Comparison of ENCODE assay signal across 8 cellular contexts in genomic region chr3:41202075-41202833, GRCh38. TPM values are rescaled to one million over a fixed set of nuclear protein-coding genes. Genes with fewer than 3 reads are reported as not detected.
A peak's percentile ranks its signal among the peaks of the same experiment; 100 is the strongest.
DNase-seq lines count a peak whose midpoint lies in the region; ATAC-seq, FAIRE-seq and TF ChIP-seq lines count a peak whose summit lies in the region.

No MANE protein-coding gene starts in this region.

- TF ChIP-seq EP300 in HepG2 (IDR thresholded peaks at IDR 0.05; ENCODE audit: low read depth in 2 of 2, low read length in 2 of 2), result no peak
- no peak for TF ChIP-seq EP300 in HepG2 (CRISPR knock-in tag; IDR thresholded peaks at IDR 0.05; ENCODE audit: borderline replicate concordance)
- TF ChIP-seq EP300 in tibial nerve (IDR thresholded peaks at IDR 0.05), result no peak

- in situ Hi-C loops in HepG2 (cut with HindIII; ENCODE audit: extremely low pct_ligation_motif_present, low pct_unique_long_range_greater_than_20kb), result loop anchor here (25.0 kb wide), 1 partner anchor 615 kb away; no protein-coding TSS in a partner anchor

- H3K4me1 ChIP-seq in adipocyte (ENCODE audit: control insufficient read depth, insufficient read depth, low read length), result peaks cover 45% of the 10 kb centered on the region
- peaks cover 57% of the 10 kb centered on the region for H3K4me1 ChIP-seq in HepG2 (ENCODE audit: insufficient read depth, low read length)
- peaks cover 0 to 58% (median 39%) of the 10 kb centered on the region in 4 donors for H3K4me1 ChIP-seq in tibial nerve

- no peaks in the 10 kb centered on the region for H3K9me3 Mint-ChIP-seq in activated naive CD4-positive, alpha-beta T cell treated with anti-CD3 and anti-CD28 coated beads for 36 hours
- no peaks in the 10 kb centered on the region for H3K9me3 Mint-ChIP-seq in activated naive CD4-positive, alpha-beta T cell treated with anti-CD3 and anti-CD28 coated beads, Interleukin-2, amount 50 U/mL, for 72 hours

- CTCF ChIA-PET in activated naive CD4-positive, alpha-beta T cell treated with anti-CD3 and anti-CD28 coated beads for 36 hours (lab: Charles Lee), result interaction anchor here (0.6 to 1.2 kb wide), 8 partner anchors 10 to 1700 kb away, joined by 3 to 5 read pairs (median 4); no protein-coding TSS in a partner anchor
- CTCF ChIA-PET in HepG2 (lab: Yijun Ruan, JAX; ENCODE audit: low intra/inter-chr PET ratio, low total read pairs), result no interaction called here

- TF ChIP-seq POLR2A in HepG2 (IDR thresholded peaks at IDR 0.05; ENCODE audit: insufficient read depth in 1 of 2, low read depth in 2 of 2, low read length in 2 of 2), result no peak
- no peak for TF ChIP-seq POLR2A in tibial nerve (IDR thresholded peaks at IDR 0.05)

- H3K27me3 Mint-ChIP-seq in activated naive CD4-positive, alpha-beta T cell treated with anti-CD3 and anti-CD28 coated beads for 36 hours (ENCODE audit: low read depth), result no peaks in the 10 kb centered on the region

- WGBS in HepG2 (ENCODE audit: low lambda C conversion rate), result 4% methylated on average over 5 of the region's 5 CpGs
- 38 to 42% methylated on average over 5 of the region's 5 CpGs for WGBS in tibial nerve, 2 donors

- H3K9me3 ChIP-seq in adipocyte (ENCODE audit: control insufficient read depth, low read length) (no peaks in the 10 kb centered on the region), HepG2 (ENCODE audit: low read length) (no peaks in the 10 kb centered on the region), tibial nerve (no peaks in the 10 kb centered on the region)

- peaks cover 55% of the 10 kb centered on the region for H3K4me1 Mint-ChIP-seq in activated naive CD4-positive, alpha-beta T cell treated with anti-CD3 and anti-CD28 coated beads for 36 hours (ENCODE audit: low read depth)

- H3K4me3 ChIP-seq in adipocyte (ENCODE audit: low read length) (peak overlapping the region; percentile 89), HepG2 (replicated peaks in 1 of 3; ENCODE audit: insufficient read depth in 1 of 3, low read depth in 2 of 3, low read length in 3 of 3) (peak overlapping the region; percentile 98 to 100 (median 99)), tibial nerve (peak overlapping the region in 2 of 4 donors; percentile 14 to 68)

- peak overlapping the region; percentile 13 for H3K27ac Mint-ChIP-seq in activated naive CD4-positive, alpha-beta T cell treated with anti-CD3 and anti-CD28 coated beads for 36 hours
- peak overlapping the region in 1 of 2 donors; percentile 90 for H3K27ac Mint-ChIP-seq in activated naive CD4-positive, alpha-beta T cell treated with anti-CD3 and anti-CD28 coated beads, Interleukin-2, amount 50 U/mL, for 72 hours

- H3K4me3 Mint-ChIP-seq in activated naive CD4-positive, alpha-beta T cell treated with anti-CD3 and anti-CD28 coated beads for 36 hours, result peak overlapping the region; percentile 79

- ATAC-seq in activated naive CD4-positive, alpha-beta T cell treated with anti-CD3 and anti-CD28 coated beads, Interleukin-2, amount 50 U/mL, for 72 hours, result no peak
- ATAC-seq in HepG2 (no peak), GM21717 (IDR thresholded peaks at IDR 0.05; ENCODE audit: unreplicated experiment) (no peak), HG03025 (IDR thresholded peaks at IDR 0.05; ENCODE audit: low FRiP score, unreplicated experiment) (no peak)

- no peak for TF ChIP-seq CTCF in HepG2 (CRISPR knock-in tag; IDR thresholded peaks at IDR 0.05)
- no peak for TF ChIP-seq CTCF in tibial nerve (IDR thresholded peaks at IDR 0.05)

- intact Hi-C loops in activated naive CD4-positive, alpha-beta T cell treated with anti-CD3 and anti-CD28 coated beads for 36 hours (cut with micrococcal nuclease), result loop anchor here (5.0 to 10.0 kb wide), 6 partner anchors 35 to 1183 kb away; no protein-coding TSS in a partner anchor
- intact Hi-C loops in HepG2 (cut with micrococcal nuclease; ENCODE audit: unreplicated experiment), result loop anchor here (5.0 kb wide), 1 partner anchor 75 kb away; no protein-coding TSS in a partner anchor

- H4K20me1 ChIP-seq in HepG2 (ENCODE audit: insufficient read depth, low read length), result peaks cover 73% of the 10 kb centered on the region

- no peak for DNase-seq in activated naive CD4-positive, alpha-beta T cell treated with anti-CD3 and anti-CD28 coated beads for 36 hours
- no peak for DNase-seq in activated naive CD4-positive, alpha-beta T cell treated with anti-CD3 and anti-CD28 coated beads, Interleukin-2, amount 50 U/mL, for 72 hours (ENCODE audit: low spot score in 2 of 2)
- DNase-seq in adipocyte (ENCODE audit: low read depth) (no peak), HepG2 (ENCODE audit: low spot score) (peak; percentile 37), tibial nerve (ENCODE audit: low spot score in 2 of 2) (no peak), NCI-H2029 treated with DMSO at 0.1 percent for 48 hours (lab: John Stamatoyannopoulos, UW) (no peak)

- TF ChIP-seq RAD21 in HepG2 (CRISPR knock-in tag; IDR thresholded peaks at IDR 0.05), result no peak

- H2AFZ ChIP-seq in HepG2 (ENCODE audit: low read length), result no peak overlapping the region

- peak overlapping the region; percentile 82 for H3K9ac ChIP-seq in adipocyte (ENCODE audit: low read length)
- H3K9ac ChIP-seq in HepG2 (ENCODE audit: insufficient read depth, low read depth, low read length), result peak overlapping the region; percentile 84

- peaks cover 1% of the 10 kb centered on the region for H3K36me3 Mint-ChIP-seq in activated naive CD4-positive, alpha-beta T cell treated with anti-CD3 and anti-CD28 coated beads for 36 hours (ENCODE audit: low read depth)
- H3K36me3 Mint-ChIP-seq in activated naive CD4-positive, alpha-beta T cell treated with anti-CD3 and anti-CD28 coated beads, Interleukin-2, amount 50 U/mL, for 72 hours, result peaks cover 12 to 15% of the 10 kb centered on the region in 2 donors

- peak overlapping the region; percentile 69 for H3K27ac ChIP-seq in HepG2 (ENCODE audit: extremely low read length, insufficient read depth, low read length)
- H3K27ac ChIP-seq in tibial nerve, result peak overlapping the region in 3 of 4 donors; percentile 38 to 98 (median 95)

- peak overlapping the region; percentile 87 for H3K4me2 ChIP-seq in HepG2 (ENCODE audit: low read depth, low read length)

- BruUV-seq in HepG2 (replicated peaks; lab: Mats Ljungman, UMichigan), result no TSS peak

- FAIRE-seq in HepG2 (lab: Jason Lieb, UNC), result no peak

- POLR2A ChIA-PET in HepG2 (lab: Yijun Ruan, JAX), result no interaction called here

- H3K36me3 ChIP-seq in adipocyte (ENCODE audit: control insufficient read depth, insufficient read depth, low read length, severe bottlenecking) (no peaks in the 10 kb centered on the region), HepG2 (replicated peaks in 1 of 2; ENCODE audit: control insufficient read depth in 1 of 2, insufficient read depth in 2 of 2, low read length in 2 of 2) (no peaks in the 10 kb centered on the region), tibial nerve (no peaks in the 10 kb centered on the region)

- H3K79me2 ChIP-seq in HepG2 (ENCODE audit: insufficient read depth, low read length), result peaks cover 83% of the 10 kb centered on the region

- H3K27me3 ChIP-seq in adipocyte (replicated peaks; ENCODE audit: control insufficient read depth, insufficient read depth, low read length) (no peaks in the 10 kb centered on the region), HepG2 (ENCODE audit: control insufficient read depth in 1 of 2, insufficient read depth in 2 of 2, low read length in 2 of 2) (no peaks in the 10 kb centered on the region; a peak in 1 of 5 replicates), tibial nerve (no peaks in the 10 kb centered on the region)

TF ChIP-seq in HepG2, 621 proteins besides CTCF, POLR2A, EP300 and RAD21 (continues in another document):
- TF ChIP-seq TCF7 (IDR thresholded peaks at IDR 0.05; ENCODE audit: low read depth) (0 out of 2 replicates have a peak, but pooled peaks have one; percentile 22), ONECUT2 (CRISPR knock-in tag; IDR thresholded peaks at IDR 0.05) (peak; percentile 69), TARDBP (CRISPR knock-in tag; IDR thresholded peaks at IDR 0.05) (0 out of 2 replicates have a peak, but pooled peaks have one; percentile 0), RBFOX2 (IDR thresholded peaks at IDR 0.05; ENCODE audit: low read depth, low read length) (peak; percentile 54; the same call in 1 of the 2 replicates), HNF4A (CRISPR knock-in tag; IDR thresholded peaks at IDR 0.05) (peak; percentile 67), THAP11 (CRISPR knock-in tag; IDR thresholded peaks at IDR 0.05) (no peak), ATF1 (CRISPR knock-in tag; IDR thresholded peaks at IDR 0.05) (peak; percentile 24; the same call in 1 of the 2 replicates), ZNF567 (CRISPR knock-in tag; IDR thresholded peaks at IDR 0.05; ENCODE audit: borderline replicate concordance) (no peak), ZSCAN21 (CRISPR knock-in tag; IDR thresholded peaks at IDR 0.05; ENCODE audit: borderline replicate concordance) (no peak)

RNA-seq across cellular contexts. Expression of gene CTNNB1, which starts 2.9 kb away (rescaled TPM):
- 100 to 1,000 TPM; 106 to 115 TPM for total RNA-seq in activated naive CD4-positive, alpha-beta T cell treated with anti-CD3 and anti-CD28 coated beads for 36 hours
- 100 to 1,000 TPM; 125 to 138 TPM for total RNA-seq in activated naive CD4-positive, alpha-beta T cell treated with anti-CD3 and anti-CD28 coated beads, Interleukin-2, amount 50 U/mL, for 72 hours
- total RNA-seq in HepG2 (2016; rRNA removed; fragmentation: Illumina TruSeq; extraction: Trizol) (489 and 700 TPM in 2 replicates), tibial nerve (100 to 1,000 TPM; 411 to 548 (median 505) TPM)
- total RNA-seq in HepG2 (2016; cell fraction: cytosol; rRNA removed; fragmentation: Illumina TruSeq; extraction: Trizol; ENCODE audit: low read depth), result 50.2 and 54.9 TPM in 2 replicates
- total RNA-seq in HepG2 (2016; cell fraction: insoluble cytoplasmic fraction; rRNA removed; fragmentation: Illumina TruSeq; extraction: Trizol), result 488 and 720 TPM in 2 replicates
- total RNA-seq in HepG2 (2016; cell fraction: membrane; rRNA removed; fragmentation: Illumina TruSeq; extraction: Trizol), result 94.6 and 98.6 TPM in 2 replicates
- 268 and 292 TPM in 2 replicates for total RNA-seq in HepG2 (2016; cell fraction: nucleus; rRNA removed; fragmentation: Illumina TruSeq; extraction: Trizol)
- 398 and 417 TPM in 2 replicates for polyA plus RNA-seq in HepG2 (2011; rRNA removed)
- 460 and 473 TPM in 2 replicates for polyA plus RNA-seq in HepG2 (2011; cell fraction: cytosol; rRNA removed)
- 417 and 480 TPM in 2 replicates for polyA plus RNA-seq in HepG2 (2011; cell fraction: nucleus; rRNA removed)
- polyA plus RNA-seq in HepG2 (2012), result 229 and 276 TPM in 2 replicates
- 7.0 and 9.4 TPM in 2 replicates for polyA plus RNA-seq in HepG2 (2016; cell fraction: cytosol; fragmentation: Illumina TruSeq; extraction: Trizol; ENCODE audit: low read depth)
- 347 and 367 TPM in 2 replicates for polyA plus RNA-seq in HepG2 (2016; cell fraction: insoluble cytoplasmic fraction; fragmentation: Illumina TruSeq; extraction: Trizol; ENCODE audit: low read depth)
- polyA plus RNA-seq in HepG2 (2016; cell fraction: membrane; fragmentation: Illumina TruSeq; extraction: Trizol; ENCODE audit: low read depth), result 21.8 and 23.3 TPM in 2 replicates
- polyA plus RNA-seq in HepG2 (2016; cell fraction: nucleus; fragmentation: Illumina TruSeq; extraction: Trizol; ENCODE audit: insufficient read depth, low read depth), result 235 and 254 TPM in 2 replicates
- polyA minus RNA-seq in HepG2 (2011; rRNA and poly(A)+ RNA removed; ENCODE audit: low replicate concordance), result 1,533 and 3,275 TPM in 2 replicates
- 616 and 632 TPM in 2 replicates for polyA minus RNA-seq in HepG2 (2011; cell fraction: cytosol; rRNA and poly(A)+ RNA removed)
- 538 and 639 TPM in 2 replicates for polyA minus RNA-seq in HepG2 (2011; cell fraction: nucleus; rRNA and poly(A)+ RNA removed)
